ENCODE assay signal across 8 cellular contexts in genomic region chr6:96542702-96543101, GRCh38. TPM values are rescaled to one million over a fixed set of nuclear protein-coding genes. Genes with fewer than 3 reads are reported as not detected.
DNase-seq lines count a peak whose midpoint lies in the region; ATAC-seq and TF ChIP-seq lines count a peak whose summit lies in the region.

No MANE protein-coding gene starts in this region.

- POLR2A ChIA-PET in HCT116 (lab: Charles Lee): no interaction called here
- POLR2A ChIA-PET in activated CD4-positive, alpha-beta memory T cell treated with anti-CD3 and anti-CD28 coated beads, Interleukin-2, amount 10 ng/mL, durations not matched to agents 7 days and 5 days (lab: Charles Lee): no interaction called here

- no peaks in the 10 kb centered on the region for H3K4me1 Mint-ChIP-seq in activated CD4-positive, alpha-beta memory T cell treated with anti-CD3 and anti-CD28 coated beads, Interleukin-2, amount 10 ng/mL, durations not matched to agents 7 days and 5 days

- H3K4me1 ChIP-seq in HCT116 (ENCODE audit: control insufficient read depth in 1 of 2, insufficient read depth in 2 of 2, low read length in 2 of 2) (no peaks in the 10 kb centered on the region), OCI-LY3 (ENCODE audit: low read length) (no peaks in the 10 kb centered on the region)
- H3K4me1 ChIP-seq in effector memory CD4-positive, alpha-beta T cell (ENCODE audit: control insufficient read depth, insufficient read depth, low read length, poor library complexity, severe bottlenecking): no peaks in the 10 kb centered on the region

- CTCF ChIA-PET in HCT116 (lab: Charles Lee): no interaction called here
- CTCF ChIA-PET in activated CD4-positive, alpha-beta memory T cell treated with anti-CD3 and anti-CD28 coated beads, Interleukin-2, amount 10 ng/mL, durations not matched to agents 7 days and 5 days (lab: Charles Lee): interaction anchor here (1.0 to 1.2 kb wide), 2 partner anchors 10 to 23 kb away, joined by 4 read pairs; no protein-coding TSS in a partner anchor

- TF ChIP-seq CTCF in HCT116 (IDR thresholded peaks at IDR 0.05 in 2 of 3, conservative IDR thresholded peaks at IDR 0.05 in 1 of 3; ENCODE audit: borderline replicate concordance in 1 of 3, insufficient read depth in 1 of 3, low read depth in 2 of 3, low read length in 2 of 3) (peak; percentile 26 to 60 (median 46); a peak in 4 of 6 replicates), OCI-LY3 (IDR thresholded peaks at IDR 0.05; ENCODE audit: low read depth, low read length) (peak; percentile 53)

- RAD21 ChIA-PET in HCT116 (lab: Charles Lee; ENCODE audit: low non-redundant PET in 1 of 2, low total read pairs in 2 of 2, uncharacterized antibody in 2 of 2, unreplicated experiment in 2 of 2): no interaction called here

- peaks cover 48% of the 10 kb centered on the region for H3K36me3 Mint-ChIP-seq in activated CD4-positive, alpha-beta memory T cell treated with anti-CD3 and anti-CD28 coated beads, Interleukin-2, amount 10 ng/mL, durations not matched to agents 7 days and 5 days (ENCODE audit: low read depth)

- H3K79me2 ChIP-seq in HCT116 (ENCODE audit: insufficient read depth, low read length) (no peaks in the 10 kb centered on the region), OCI-LY3 (ENCODE audit: low read length) (no peaks in the 10 kb centered on the region)

- H3K4me3 ChIP-seq in HCT116 (replicated peaks in 1 of 2; ENCODE audit: low read depth in 1 of 2, low read length in 2 of 2): no peak overlapping the region
- no peak overlapping the region for H3K4me3 ChIP-seq in OCI-LY3 (ENCODE audit: low read length)
- no peak overlapping the region for H3K4me3 ChIP-seq in effector memory CD4-positive, alpha-beta T cell (ENCODE audit: insufficient read depth, low read depth, low read length, poor library complexity, severe bottlenecking)

- no peak overlapping the region for H3K27ac Mint-ChIP-seq in activated CD4-positive, alpha-beta memory T cell treated with anti-CD3 and anti-CD28 coated beads, Interleukin-2, amount 10 ng/mL, durations not matched to agents 7 days and 5 days

- H3K9me3 Mint-ChIP-seq in activated CD4-positive, alpha-beta memory T cell treated with anti-CD3 and anti-CD28 coated beads, Interleukin-2, amount 10 ng/mL, durations not matched to agents 7 days and 5 days: no peaks in the 10 kb centered on the region

- H3K9ac ChIP-seq in HCT116 (ENCODE audit: low read length) (no peak overlapping the region), OCI-LY3 (ENCODE audit: low read length) (no peak overlapping the region)

- H4K20me1 ChIP-seq in HCT116 (ENCODE audit: insufficient read depth) (no peaks in the 10 kb centered on the region), OCI-LY3 (ENCODE audit: insufficient read depth, low read length) (no peaks in the 10 kb centered on the region)

- DNase-seq in G401 (ENCODE audit: low spot score) (peak; percentile 8), HCT116 (ENCODE audit: low read depth, low spot score) (no peak), iris pigment epithelial cell (ENCODE audit: low read depth) (peak; percentile 8), SIG-M5 treated with dmso at 0.1 percent for 504 hours (lab: John Stamatoyannopoulos, UW; ENCODE audit: unreplicated experiment) (no peak)
- no peak for DNase-seq in effector memory CD4-positive, alpha-beta T cell
- no peak for DNase-seq in activated CD4-positive, alpha-beta memory T cell treated with anti-CD3 and anti-CD28 coated beads, Interleukin-2, amount 10 ng/mL, durations not matched to agents 7 days and 5 days

- peak; percentile 49; the same call in 1 of the 2 replicates for TF ChIP-seq RAD21 in HCT116 (IDR thresholded peaks at IDR 0.05; ENCODE audit: low read depth)

- H3K27me3 ChIP-seq in HCT116 (ENCODE audit: insufficient read depth, low read length): no peaks in the 10 kb centered on the region
- H3K27me3 ChIP-seq in OCI-LY3 (ENCODE audit: low read depth, low read length): no peaks in the 10 kb centered on the region
- no peaks in the 10 kb centered on the region for H3K27me3 ChIP-seq in effector memory CD4-positive, alpha-beta T cell (replicated peaks; ENCODE audit: control insufficient read depth, insufficient read depth, low read length, poor library complexity, severe bottlenecking)

- H3K36me3 ChIP-seq in HCT116 (ENCODE audit: control insufficient read depth in 1 of 2, insufficient read depth in 2 of 2, low read length in 2 of 2) (peaks cover under 1 to 11% of the 10 kb centered on the region in 2 experiments), OCI-LY3 (replicated peaks; ENCODE audit: low read depth, low read length) (peaks cover 22% of the 10 kb centered on the region)
- H3K36me3 ChIP-seq in effector memory CD4-positive, alpha-beta T cell (ENCODE audit: control insufficient read depth, insufficient read depth, low read length): peaks cover 50% of the 10 kb centered on the region

- H3K9me2 ChIP-seq in HCT116 (ENCODE audit: insufficient read depth): no peaks in the 10 kb centered on the region

- H3K9me3 ChIP-seq in HCT116 (ENCODE audit: control insufficient read depth in 1 of 2, insufficient read depth in 1 of 2, low read depth in 1 of 2, low read length in 2 of 2) (no peaks in the 10 kb centered on the region), OCI-LY3 (ENCODE audit: insufficient read depth, low read length) (no peaks in the 10 kb centered on the region)
- no peaks in the 10 kb centered on the region for H3K9me3 ChIP-seq in effector memory CD4-positive, alpha-beta T cell (ENCODE audit: control insufficient read depth, low read length)

- H3K27ac ChIP-seq in HCT116 (ENCODE audit: low read depth, low read length): no peak overlapping the region
- no peak overlapping the region for H3K27ac ChIP-seq in OCI-LY3 (ENCODE audit: low read length)
- H3K27ac ChIP-seq in effector memory CD4-positive, alpha-beta T cell (ENCODE audit: insufficient read depth, low read length, poor library complexity, severe bottlenecking): no peak overlapping the region

- in situ Hi-C loops in G401 (cut with HindIII; ENCODE audit: low sequenced_read_pairs): no loop called here

- H2AFZ ChIP-seq in HCT116 (ENCODE audit: low read depth, low read length, poor library complexity, severe bottlenecking) (no peak overlapping the region), OCI-LY3 (ENCODE audit: low read depth, low read length) (no peak overlapping the region)

- H3K4me2 ChIP-seq in HCT116 (ENCODE audit: low read length) (no peak overlapping the region), OCI-LY3 (ENCODE audit: low read length) (no peak overlapping the region)

- no peak overlapping the region for H3K4me3 Mint-ChIP-seq in activated CD4-positive, alpha-beta memory T cell treated with anti-CD3 and anti-CD28 coated beads, Interleukin-2, amount 10 ng/mL, durations not matched to agents 7 days and 5 days

- H3K27me3 Mint-ChIP-seq in activated CD4-positive, alpha-beta memory T cell treated with anti-CD3 and anti-CD28 coated beads, Interleukin-2, amount 10 ng/mL, durations not matched to agents 7 days and 5 days: no peaks in the 10 kb centered on the region

- intact Hi-C loops in HCT116 (cut with micrococcal nuclease): loop anchor here (1.0 to 5.0 kb wide), 2 partner anchors 355 to 515 kb away; partner anchors contain the start of gene NDUFAF4

- ATAC-seq in HCT116 (peak; percentile 58), GM19328 (IDR thresholded peaks at IDR 0.05; ENCODE audit: unreplicated experiment) (no peak)

- no TSS peak for BruUV-seq in HCT116 (replicated peaks; lab: Mats Ljungman, UMichigan)

- TF ChIP-seq POLR2A in HCT116 (IDR thresholded peaks at IDR 0.05; ENCODE audit: borderline replicate concordance, extremely low read depth, insufficient read depth, insufficient read length): no peak

TF ChIP-seq in HCT116, 20 proteins besides CTCF, POLR2A, EP300 and RAD21:
- TF ChIP-seq SIN3A (IDR thresholded peaks at IDR 0.05; ENCODE audit: low read depth): no peak
- TF ChIP-seq ZBTB33 (IDR thresholded peaks at IDR 0.05; ENCODE audit: extremely low read depth, insufficient replicate concordance, low read length): no peak

RNA-seq across cellular contexts. Expression of gene FHL5, which starts 20.2 kb away (rescaled TPM):
- total RNA-seq in G401 (2014; rRNA removed; shearing (Covaris generic)): not detected in 2 replicates
- total RNA-seq in HCT116 (2021; ENCODE audit: unreplicated experiment): not detected
- polyA plus RNA-seq in HCT116 (2012): not detected in 2 replicates
- total RNA-seq in activated CD4-positive, alpha-beta memory T cell treated with anti-CD3 and anti-CD28 coated beads, Interleukin-2, amount 10 ng/mL, durations not matched to agents 7 days and 5 days: not detected

RNA-seq across cellular contexts. Expression of gene UFL1, which starts 21.1 kb away (rescaled TPM):
- total RNA-seq in G401 (2014; rRNA removed; shearing (Covaris generic)): 8.8 and 13.9 TPM in 2 replicates
- total RNA-seq in HCT116 (2021; ENCODE audit: unreplicated experiment): 19.6 TPM
- polyA plus RNA-seq in HCT116 (2012): 6.9 and 9.1 TPM in 2 replicates
- total RNA-seq in activated CD4-positive, alpha-beta memory T cell treated with anti-CD3 and anti-CD28 coated beads, Interleukin-2, amount 10 ng/mL, durations not matched to agents 7 days and 5 days: 10 to 100 TPM; 22.5 to 23.5 TPM

Comparison
In these comparisons a context has a peak if more than half of its experiments do, and no peak if none do; other contexts are left out.
1. DNase-seq: peak in G401 (single experiment) and iris pigment epithelial cell (single experiment); none in HCT116 (single experiment), SIG-M5 treated with dmso at 0.1 percent for 504 hours (single experiment), effector memory CD4-positive, alpha-beta T cell (0 of 3) and activated CD4-positive, alpha-beta memory T cell treated with anti-CD3 and anti-CD28 coated beads, Interleukin-2, amount 10 ng/mL, durations not matched to agents 7 days and 5 days (single experiment).